Comparison of ENCODE assay signal across 9 cellular contexts in the genomic region with DNA sequence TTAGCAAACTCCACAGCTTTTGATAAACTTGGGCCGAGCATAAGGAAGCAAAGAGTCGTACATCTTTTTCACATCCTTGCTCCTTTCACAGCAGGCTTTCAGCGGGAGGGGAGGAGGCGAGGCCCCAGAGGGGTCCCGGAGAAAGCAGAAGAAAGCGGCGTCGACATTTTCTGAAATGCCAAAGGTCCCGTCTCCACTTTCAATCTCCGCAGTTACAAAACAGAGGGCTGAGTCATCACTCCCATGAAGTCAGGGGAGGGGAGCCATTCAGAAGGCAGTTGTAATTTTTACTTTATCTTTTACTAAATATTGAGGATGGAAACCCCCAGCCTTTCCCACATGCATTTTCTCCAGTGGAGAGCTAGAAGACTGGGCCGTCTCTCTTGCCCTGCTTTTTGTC.
A peak's percentile ranks its signal among the peaks of the same experiment; 100 is the strongest.
DNase-seq lines count a peak whose midpoint lies in the region; ATAC-seq and TF ChIP-seq lines count a peak whose summit lies in the region.
"Had no signal": no experiment of that assay in that cellular context is flagged by ENCODE, and none has a peak within 500 bp of the region (broad histone marks: within the 10 kb centered on the region; RNA-seq: fewer than 3 reads in every experiment).

No MANE protein-coding gene starts in this region.

- no peak for TF ChIP-seq CTCF in mesothelial cell of epicardium (IDR thresholded peaks at IDR 0.05; ENCODE audit: unreplicated experiment)
- TF ChIP-seq CTCF in upper lobe of left lung (IDR thresholded peaks at IDR 0.05) = no peak

- peaks cover 4 to 26% (median 18%) of the 10 kb centered on the region in 4 donors for H3K9me3 ChIP-seq in upper lobe of left lung

- no peaks in the 10 kb centered on the region for H3K27me3 Mint-ChIP-seq in mesothelial cell of epicardium (ENCODE audit: low read depth)
- H3K27me3 Mint-ChIP-seq in T-helper 2 cell treated with Interferon-gamma antibody and Interleukin-4, amounts not matched to agents 5 μg/mL and 100 μg/mL, for 36 hours (ENCODE audit: low read depth) = no peaks in the 10 kb centered on the region

- H3K4me3 ChIP-seq in upper lobe of left lung = no peak overlapping the region

- in situ Hi-C loops in G401 (cut with HindIII; ENCODE audit: low sequenced_read_pairs) = no loop called here

- H3K4me3 Mint-ChIP-seq in mesothelial cell of epicardium = peak overlapping the region; percentile 46
- no peak overlapping the region for H3K4me3 Mint-ChIP-seq in T-helper 2 cell treated with Interferon-gamma antibody and Interleukin-4, amounts not matched to agents 5 μg/mL and 100 μg/mL, for 36 hours

- peak; percentile 50 for DNase-seq in MV-4-11 (lab: John Stamatoyannopoulos, UW)
- DNase-seq in epidermal melanocyte (ENCODE audit: insufficient read length, low spot score) = peak; percentile 29
- DNase-seq in mesothelial cell of epicardium (ENCODE audit: low spot score in 2 of 2, unreplicated experiment in 2 of 2) = no peak
- DNase-seq in upper lobe of left lung = no peak
- DNase-seq in anterior cingulate cortex (lab: John Stamatoyannopoulos, UW) = no peak
- DNase-seq in T-helper 2 cell treated with Interferon-gamma antibody and Interleukin-4, amounts not matched to agents 5 μg/mL and 100 μg/mL, for 36 hours (ENCODE audit: low spot score) = no peak
- no peak for DNase-seq in G401 (ENCODE audit: low spot score)
- DNase-seq: activated gamma-delta T cell treated with Interleukin-2 at 50 U/mL for 16 hours, T-helper 1 cell had no signal

- H3K36me3 ChIP-seq in upper lobe of left lung = no peaks in the 10 kb centered on the region

- peak overlapping the region; percentile 95 for H3K27ac Mint-ChIP-seq in mesothelial cell of epicardium
- H3K27ac Mint-ChIP-seq in T-helper 2 cell treated with Interferon-gamma antibody and Interleukin-4, amounts not matched to agents 5 μg/mL and 100 μg/mL, for 36 hours = no peak overlapping the region

- no peaks in the 10 kb centered on the region for H3K27me3 ChIP-seq in upper lobe of left lung

- ATAC-seq in upper lobe of left lung (ENCODE audit: low FRiP score in 2 of 2) = peak in 1 of 2 donors; percentile 73

- H3K27ac ChIP-seq in upper lobe of left lung = peak overlapping the region; percentile 16 to 58 (median 46)

- no peaks in the 10 kb centered on the region for H3K4me1 ChIP-seq in upper lobe of left lung

- no peak for TF ChIP-seq EP300 in upper lobe of left lung (IDR thresholded peaks at IDR 0.05)

- peaks cover 16% of the 10 kb centered on the region for H3K4me1 Mint-ChIP-seq in mesothelial cell of epicardium
- no peaks in the 10 kb centered on the region for H3K4me1 Mint-ChIP-seq in T-helper 2 cell treated with Interferon-gamma antibody and Interleukin-4, amounts not matched to agents 5 μg/mL and 100 μg/mL, for 36 hours (ENCODE audit: low read depth)

- WGBS in upper lobe of left lung, 2 donors = 36 to 41% methylated on average over 11 of the region's 11 CpGs

- peaks cover 27% of the 10 kb centered on the region for H3K9me3 Mint-ChIP-seq in mesothelial cell of epicardium
- peaks cover 26% of the 10 kb centered on the region for H3K9me3 Mint-ChIP-seq in T-helper 2 cell treated with Interferon-gamma antibody and Interleukin-4, amounts not matched to agents 5 μg/mL and 100 μg/mL, for 36 hours

- peaks cover 10% of the 10 kb centered on the region for H3K36me3 Mint-ChIP-seq in mesothelial cell of epicardium
- peaks cover 2% of the 10 kb centered on the region for H3K36me3 Mint-ChIP-seq in T-helper 2 cell treated with Interferon-gamma antibody and Interleukin-4, amounts not matched to agents 5 μg/mL and 100 μg/mL, for 36 hours (ENCODE audit: low read depth)

- TF ChIP-seq POLR2A in upper lobe of left lung (IDR thresholded peaks at IDR 0.05) = no peak

Comparison
In these comparisons a context has a peak if more than half of its experiments do, and no peak if none do; other contexts are left out.
1. DNase-seq: peak in MV-4-11 (single experiment) and epidermal melanocyte (single experiment); none in mesothelial cell of epicardium (0 of 2), upper lobe of left lung (0 of 2), anterior cingulate cortex (0 of 58), T-helper 2 cell treated with Interferon-gamma antibody and Interleukin-4, amounts not matched to agents 5 μg/mL and 100 μg/mL, for 36 hours (single experiment) and G401 (single experiment).